ENCODE assay signal across 8 cellular contexts in genomic region chr4:138090145-138090917, GRCh38.
DNase-seq lines count a peak whose midpoint lies in the region; ATAC-seq, FAIRE-seq and TF ChIP-seq lines count a peak whose summit lies in the region.

No MANE protein-coding gene starts in this region.

- no peak overlapping the region for H2BK15ac ChIP-seq in H9 (ENCODE audit: low read depth, low read length)

- H2AK5ac ChIP-seq in H9 (ENCODE audit: insufficient read length, low read length), result no peak overlapping the region

- H3K23me2 ChIP-seq in H9 (ENCODE audit: insufficient read length, low read depth, low read length, poor library complexity, severe bottlenecking), result no peaks in the 10 kb centered on the region

- H3K27me3 Mint-ChIP-seq in H9 (ENCODE audit: low read depth), result no peaks in the 10 kb centered on the region
- no peaks in the 10 kb centered on the region for H3K27me3 Mint-ChIP-seq in chondrocyte (ENCODE audit: low read depth)

- no peak overlapping the region for H2BK5ac ChIP-seq in H9 (ENCODE audit: insufficient read length, low read length)

- H3K4ac ChIP-seq in H9 (ENCODE audit: low read depth, low read length), result no peak overlapping the region

- H4K8ac ChIP-seq in H9 (replicated peaks; ENCODE audit: insufficient read length, low read depth, low read length), result no peak overlapping the region

- no peak overlapping the region for H2BK12ac ChIP-seq in H9 (ENCODE audit: insufficient read length, low read depth, low read length)

- intact Hi-C loops in PC-9 (cut with micrococcal nuclease; ENCODE audit: unreplicated experiment), result loop anchor here (1.0 to 10.0 kb wide), 5 partner anchors 55 to 966 kb away; no protein-coding TSS in a partner anchor

- H3K9me3 Mint-ChIP-seq in H9 (peaks cover 0 to 2% of the 10 kb centered on the region in 2 experiments; a peak in 2 of 5 replicates), chondrocyte (ENCODE audit: low read depth) (no peaks in the 10 kb centered on the region)

- no peak overlapping the region for H2BK120ac ChIP-seq in H9 (ENCODE audit: low read depth, low read length, poor library complexity, severe bottlenecking)

- H3K79me1 ChIP-seq in H9 (ENCODE audit: insufficient read depth, low read depth, low read length, poor library complexity, severe bottlenecking), result no peaks in the 10 kb centered on the region

- no TSS peak for BruUV-seq in PC-9 (replicated peaks; lab: Mats Ljungman, UMichigan)

- H3K27ac ChIP-seq in A549 (peak overlapping the region in 1 of 2 experiments; percentile 41; a peak in 1 of 6 replicates), H9 (ENCODE audit: insufficient read length, low read depth, low read length) (no peak overlapping the region), PC-9 (no peak overlapping the region), liver (ENCODE audit: low read depth in 1 of 2, low read length in 2 of 2) (no peak overlapping the region), subcutaneous abdominal adipose tissue (ENCODE audit: low read depth, low read length) (no peak overlapping the region)

- no peak overlapping the region for H3K18ac ChIP-seq in H9 (ENCODE audit: insufficient read length, low read depth, low read length)

- H3K9ac ChIP-seq in H9 (ENCODE audit: extremely low read depth, insufficient read length, low read length) (no peak overlapping the region), liver (ENCODE audit: low read depth in 1 of 2, low read length in 2 of 2) (no peak overlapping the region), subcutaneous abdominal adipose tissue (ENCODE audit: low read length in 5 of 5) (peak overlapping the region in 1 of 5 donors; percentile 39)

- H4K5ac ChIP-seq in H9 (ENCODE audit: insufficient read length, low read depth, low read length), result no peak overlapping the region

- H4K91ac ChIP-seq in H9 (ENCODE audit: insufficient read length, low read depth, low read length), result no peak overlapping the region

- ATAC-seq in A549, result peak; percentile 89 to 98

- CTCF ChIA-PET in A549 (lab: Yijun Ruan, JAX), result interaction anchor here (0.6 to 6.4 kb wide), 34 partner anchors 9 to 967 kb away, joined by 3 to 113 read pairs (median 5); no protein-coding TSS in a partner anchor
- CTCF ChIA-PET in PC-9 (lab: Charles Lee), result interaction anchor here (0.6 to 2.0 kb wide), 9 partner anchors 9 to 966 kb away, joined by 3 to 17 read pairs (median 3); no protein-coding TSS in a partner anchor

- no peaks in the 10 kb centered on the region for H3F3A ChIP-seq in PC-9 (ENCODE audit: insufficient read depth, low read depth)

- TF ChIP-seq RAD21 in A549 (conservative IDR thresholded peaks at IDR 0.05 in 1 of 2, IDR thresholded peaks at IDR 0.05 in 1 of 2), result peak; percentile 82
- TF ChIP-seq RAD21 in liver (IDR thresholded peaks at IDR 0.05), result peak; percentile 86 to 90

- no peak overlapping the region for H3T11ph ChIP-seq in H9 (ENCODE audit: low read length)

- peak overlapping the region; percentile 67 for H3K4me2 ChIP-seq in A549
- H3K4me2 ChIP-seq in H9 (ENCODE audit: insufficient read depth, insufficient read length, low read length), result no peak overlapping the region
- H3K4me2 ChIP-seq in PC-9, result peak overlapping the region; percentile 63

- DNase-seq in A549 (ENCODE audit: low read depth in 1 of 2, low spot score in 1 of 2), result peak; percentile 68 to 70
- DNase-seq in GM03348 (ENCODE audit: low spot score), result peak; percentile 88
- peak; percentile 42 for DNase-seq in H9
- peak; percentile 79 for DNase-seq in LHCN-M2 (ENCODE audit: low read depth)
- peak; percentile 60 to 61 for DNase-seq in PC-9
- no peak for DNase-seq in chondrocyte (ENCODE audit: low spot score)

- peak overlapping the region; percentile 29; the same call in 1 of the 3 replicates for H3K4me3 ChIP-seq in A549
- peak overlapping the region; percentile 36; the same call in 1 of the 2 replicates for H3K4me3 ChIP-seq in PC-9
- H3K4me3 ChIP-seq in liver (ENCODE audit: low read depth in 1 of 3, low read length in 3 of 3), result peak overlapping the region in 1 of 3 donors; percentile 35
- H3K4me3 ChIP-seq in subcutaneous abdominal adipose tissue (ENCODE audit: low read depth in 1 of 5, low read length in 5 of 5), result peak overlapping the region; percentile 35 to 50 (median 47)

- POLR2A ChIA-PET in A549 (lab: Yijun Ruan, JAX), result interaction anchor here (0.9 kb wide), 1 partner anchor 55 kb away, joined by 3 read pairs; no protein-coding TSS in a partner anchor
- POLR2A ChIA-PET in PC-9 (lab: Charles Lee; ENCODE audit: unreplicated experiment), result interaction anchor here (0.7 kb wide), 1 partner anchor 62 kb away, joined by 12 read pairs; no protein-coding TSS in a partner anchor

- H3K4me1 ChIP-seq in A549 (no peaks in the 10 kb centered on the region), H9 (ENCODE audit: insufficient read depth, low read length) (no peaks in the 10 kb centered on the region), PC-9 (replicated peaks; ENCODE audit: insufficient read depth) (no peaks in the 10 kb centered on the region), liver (ENCODE audit: control insufficient read depth in 4 of 4, insufficient read depth in 4 of 4, low read length in 3 of 4) (peaks cover 0 to 3% (median 0%) of the 10 kb centered on the region in 4 donors), subcutaneous abdominal adipose tissue (ENCODE audit: control insufficient read depth in 5 of 5, insufficient read depth in 5 of 5, low read length in 5 of 5) (peaks cover 0 to 7% (median 0%) of the 10 kb centered on the region in 5 donors)

- no peak overlapping the region for H3K14ac ChIP-seq in H9 (ENCODE audit: insufficient read depth, low read length)

- TF ChIP-seq POLR2A in A549 (IDR thresholded peaks at IDR 0.05; ENCODE audit: low read length), result no peak

- 12% methylated on average over 17 of the region's 17 CpGs for WGBS in A549 (ENCODE audit: missing lambda C conversion rate)
- WGBS in H9 (ENCODE audit: extremely low coverage, insufficient read length, low lambda C conversion rate), result no CpG with 5 or more reads among the region's 17 CpGs
- 25% methylated on average over 17 of the region's 17 CpGs for WGBS in liver

- H3K4me1 Mint-ChIP-seq in H9 (peaks cover 16 to 17% of the 10 kb centered on the region in 2 experiments), chondrocyte (ENCODE audit: low read depth) (peaks cover 40% of the 10 kb centered on the region)

- no peaks in the 10 kb centered on the region for H3K9me2 ChIP-seq in PC-9 (ENCODE audit: insufficient read depth)

- H4K20me1 ChIP-seq in H9 (ENCODE audit: control insufficient read depth, insufficient read depth, insufficient read length), result no peaks in the 10 kb centered on the region
- no peaks in the 10 kb centered on the region for H4K20me1 ChIP-seq in PC-9 (ENCODE audit: insufficient read depth)

- H3K36me3 ChIP-seq in PC-9 (ENCODE audit: low read depth), result no peaks in the 10 kb centered on the region
- H3K36me3 ChIP-seq in liver (ENCODE audit: control insufficient read depth in 4 of 4, insufficient read depth in 3 of 4, low read depth in 1 of 4, low read length in 3 of 4), result no peaks in the 10 kb centered on the region
- H3K36me3 ChIP-seq in subcutaneous abdominal adipose tissue (ENCODE audit: control insufficient read depth in 5 of 5, insufficient read depth in 5 of 5, low read length in 5 of 5), result no peaks in the 10 kb centered on the region

- peak; percentile 75 for TF ChIP-seq CTCF in A549 (IDR thresholded peaks at IDR 0.05)
- TF ChIP-seq CTCF in H9 (conservative IDR thresholded peaks at IDR 0.05), result peak; percentile 83
- peak; percentile 79 for TF ChIP-seq CTCF in PC-9 (conservative IDR thresholded peaks at IDR 0.05)
- TF ChIP-seq CTCF in chondrocyte (IDR thresholded peaks at IDR 0.05), result peak; percentile 92
- peak; percentile 75 for TF ChIP-seq CTCF in liver (IDR thresholded peaks at IDR 0.05; ENCODE audit: low read depth, low read length, missing input control)

- H3K27ac Mint-ChIP-seq in H9 (no peak overlapping the region; a peak in 1 of 7 replicates), chondrocyte (ENCODE audit: unreplicated experiment) (peak overlapping the region; percentile 28)

- H3K36me3 Mint-ChIP-seq in H9 (ENCODE audit: insufficient read depth in 1 of 3, low read depth in 3 of 3) (no peaks in the 10 kb centered on the region), chondrocyte (ENCODE audit: low read depth) (no peaks in the 10 kb centered on the region)

- peak; percentile 61 for FAIRE-seq in A549 (lab: Jason Lieb, UNC)

- H3K27me3 ChIP-seq in H9 (ENCODE audit: insufficient read depth, low read length) (no peaks in the 10 kb centered on the region), PC-9 (ENCODE audit: insufficient read depth, low read depth) (no peaks in the 10 kb centered on the region), liver (ENCODE audit: control insufficient read depth in 4 of 4, insufficient read depth in 4 of 4, low read length in 3 of 4) (no peaks in the 10 kb centered on the region), subcutaneous abdominal adipose tissue (ENCODE audit: control insufficient read depth in 5 of 5, insufficient read depth in 4 of 5, low read length in 5 of 5) (no peaks in the 10 kb centered on the region)

- no peak overlapping the region for H2BK20ac ChIP-seq in H9 (ENCODE audit: low read depth, low read length, poor library complexity, severe bottlenecking)

- H2AFZ ChIP-seq in H9 (ENCODE audit: low read length) (no peak overlapping the region), PC-9 (no peak overlapping the region)

- no peak overlapping the region for H3K56ac ChIP-seq in H9 (ENCODE audit: insufficient read length, low read depth, low read length)

- H3K4me3 Mint-ChIP-seq in H9, result no peak overlapping the region
- H3K4me3 Mint-ChIP-seq in chondrocyte (ENCODE audit: unreplicated experiment), result peak overlapping the region; percentile 64

- H3K23ac ChIP-seq in H9 (ENCODE audit: insufficient read length, low read depth, low read length), result no peak overlapping the region

- H3K9me3 ChIP-seq in A549 (no peaks in the 10 kb centered on the region), H9 (ENCODE audit: control insufficient read depth, low read depth, low read length) (no peaks in the 10 kb centered on the region), PC-9 (ENCODE audit: insufficient read depth, low read depth) (no peaks in the 10 kb centered on the region), liver (ENCODE audit: control insufficient read depth in 4 of 4, low read length in 3 of 4) (no peaks in the 10 kb centered on the region), subcutaneous abdominal adipose tissue (ENCODE audit: control insufficient read depth in 5 of 5, low read length in 5 of 5) (no peaks in the 10 kb centered on the region)

- TF ChIP-seq EP300 in A549 (IDR thresholded peaks at IDR 0.05), result no peak

- no peaks in the 10 kb centered on the region for H3K79me2 ChIP-seq in H9 (ENCODE audit: insufficient read depth, low read length)
- no peaks in the 10 kb centered on the region for H3K79me2 ChIP-seq in PC-9 (ENCODE audit: low read depth)

TF ChIP-seq in A549, 52 proteins besides CTCF, POLR2A, EP300 and RAD21:
- no peak for TF ChIP-seq NR3C1 (IDR thresholded peaks at IDR 0.05)
- TF ChIP-seq SMC3 (IDR thresholded peaks at IDR 0.05), result peak; percentile 85

TF ChIP-seq in liver, 16 proteins besides CTCF, POLR2A, EP300 and RAD21:
- TF ChIP-seq YY1 (IDR thresholded peaks at IDR 0.05) (peak; percentile 22), RXRA (IDR thresholded peaks at IDR 0.05) (no peak)
TF ChIP-seq in liver: peak in this region for 1.
